Comparison of ENCODE assay signal across 1 cellular context in the genomic region with DNA sequence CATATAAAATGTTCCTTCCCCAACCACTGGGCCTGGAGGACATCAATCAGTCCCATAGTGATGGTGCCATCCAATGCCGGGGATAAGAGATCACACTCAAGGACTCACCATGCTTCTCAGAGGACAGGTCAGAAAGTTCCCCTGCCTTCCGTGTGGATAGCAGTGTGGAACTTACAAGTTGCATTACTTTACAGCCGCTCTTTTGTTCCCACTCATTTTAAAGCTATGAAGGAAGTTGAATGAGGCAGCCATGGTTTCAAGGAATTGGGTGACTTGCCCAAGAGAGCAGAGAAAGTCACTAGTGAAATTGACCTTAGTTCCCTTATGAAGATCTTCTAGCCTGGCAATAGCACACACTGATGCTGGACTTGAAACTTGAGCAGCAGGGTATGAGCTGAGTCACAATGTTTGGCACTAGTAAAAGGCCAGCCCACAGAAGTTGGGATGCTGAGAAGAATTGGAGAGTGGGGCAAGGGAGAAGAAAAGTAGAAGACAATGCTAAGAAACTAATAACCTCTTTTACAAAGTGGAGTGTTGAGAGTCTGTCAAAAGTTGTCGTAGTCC.
TF ChIP-seq lines count a peak whose summit lies in the region.

No MANE protein-coding gene starts in this region.

TF ChIP-seq in HepG2, 621 proteins besides CTCF, POLR2A, EP300 and RAD21 (continued from another document):
- TF ChIP-seq, protein P1, sequence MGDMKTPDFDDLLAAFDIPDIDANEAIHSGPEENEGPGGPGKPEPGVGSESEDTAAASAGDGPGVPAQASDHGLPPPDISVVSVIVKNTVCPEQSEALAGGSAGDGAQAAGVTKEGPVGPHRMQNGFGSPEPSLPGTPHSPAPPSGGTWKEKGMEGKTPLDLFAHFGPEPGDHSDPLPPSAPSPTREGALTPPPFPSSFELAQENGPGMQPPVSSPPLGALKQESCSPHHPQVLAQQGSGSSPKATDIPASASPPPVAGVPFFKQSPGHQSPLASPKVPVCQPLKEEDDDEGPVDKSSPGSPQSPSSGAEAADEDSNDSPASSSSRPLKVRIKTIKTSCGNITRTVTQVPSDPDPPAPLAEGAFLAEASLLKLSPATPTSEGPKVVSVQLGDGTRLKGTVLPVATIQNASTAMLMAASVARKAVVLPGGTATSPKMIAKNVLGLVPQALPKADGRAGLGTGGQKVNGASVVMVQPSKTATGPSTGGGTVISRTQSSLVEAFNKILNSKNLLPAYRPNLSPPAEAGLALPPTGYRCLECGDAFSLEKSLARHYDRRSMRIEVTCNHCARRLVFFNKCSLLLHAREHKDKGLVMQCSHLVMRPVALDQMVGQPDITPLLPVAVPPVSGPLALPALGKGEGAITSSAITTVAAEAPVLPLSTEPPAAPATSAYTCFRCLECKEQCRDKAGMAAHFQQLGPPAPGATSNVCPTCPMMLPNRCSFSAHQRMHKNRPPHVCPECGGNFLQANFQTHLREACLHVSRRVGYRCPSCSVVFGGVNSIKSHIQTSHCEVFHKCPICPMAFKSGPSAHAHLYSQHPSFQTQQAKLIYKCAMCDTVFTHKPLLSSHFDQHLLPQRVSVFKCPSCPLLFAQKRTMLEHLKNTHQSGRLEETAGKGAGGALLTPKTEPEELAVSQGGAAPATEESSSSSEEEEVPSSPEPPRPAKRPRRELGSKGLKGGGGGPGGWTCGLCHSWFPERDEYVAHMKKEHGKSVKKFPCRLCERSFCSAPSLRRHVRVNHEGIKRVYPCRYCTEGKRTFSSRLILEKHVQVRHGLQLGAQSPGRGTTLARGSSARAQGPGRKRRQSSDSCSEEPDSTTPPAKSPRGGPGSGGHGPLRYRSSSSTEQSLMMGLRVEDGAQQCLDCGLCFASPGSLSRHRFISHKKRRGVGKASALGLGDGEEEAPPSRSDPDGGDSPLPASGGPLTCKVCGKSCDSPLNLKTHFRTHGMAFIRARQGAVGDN (CRISPR knock-in tag; IDR thresholded peaks at IDR 0.05) = no peak
